ENCODE assay signal across 1 cellular context in the genomic region with DNA sequence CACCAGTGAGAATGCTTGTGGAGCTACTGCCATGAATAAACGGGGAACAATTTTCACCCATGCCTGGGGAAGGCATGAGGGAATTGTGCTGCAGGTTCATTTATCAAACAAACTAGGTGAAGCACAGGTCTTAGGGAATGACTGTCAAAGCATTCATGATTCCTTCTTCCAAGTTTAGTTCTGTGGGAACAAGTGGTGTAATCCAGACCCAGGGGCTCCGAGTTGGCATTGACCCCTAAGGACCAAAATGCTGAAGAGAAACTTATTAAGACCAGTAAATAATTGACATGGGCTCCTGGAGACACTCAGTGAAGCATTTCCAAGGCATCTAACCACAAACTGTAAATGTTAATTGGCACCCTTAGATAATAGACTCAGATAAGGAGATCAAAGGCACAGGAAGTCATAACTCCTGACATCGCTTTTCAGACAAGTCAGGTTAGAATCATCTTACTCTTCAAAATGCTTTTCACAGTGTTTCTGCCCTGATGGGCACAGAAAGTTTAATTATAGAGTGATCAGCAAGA.
TF ChIP-seq lines count a peak whose summit lies in the region.

No MANE protein-coding gene starts in this region.

TF ChIP-seq in HEK293, 187 proteins besides CTCF, POLR2A, EP300 and RAD21 (continued from another document):
- TF ChIP-seq, protein P1, sequence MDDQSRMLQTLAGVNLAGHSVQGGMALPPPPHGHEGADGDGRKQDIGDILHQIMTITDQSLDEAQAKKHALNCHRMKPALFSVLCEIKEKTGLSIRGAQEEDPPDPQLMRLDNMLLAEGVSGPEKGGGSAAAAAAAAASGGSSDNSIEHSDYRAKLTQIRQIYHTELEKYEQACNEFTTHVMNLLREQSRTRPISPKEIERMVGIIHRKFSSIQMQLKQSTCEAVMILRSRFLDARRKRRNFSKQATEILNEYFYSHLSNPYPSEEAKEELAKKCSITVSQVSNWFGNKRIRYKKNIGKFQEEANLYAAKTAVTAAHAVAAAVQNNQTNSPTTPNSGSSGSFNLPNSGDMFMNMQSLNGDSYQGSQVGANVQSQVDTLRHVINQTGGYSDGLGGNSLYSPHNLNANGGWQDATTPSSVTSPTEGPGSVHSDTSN (CRISPR knock-in tag; IDR thresholded peaks at IDR 0.05), result no peak
- TF ChIP-seq ZNF248 (tag by site-specific recombination; IDR thresholded peaks at IDR 0.05), result no peak
- TF ChIP-seq ZNF791 (tag by site-specific recombination; IDR thresholded peaks at IDR 0.05), result no peak
- no peak for TF ChIP-seq ZNF211 (tag by site-specific recombination; IDR thresholded peaks at IDR 0.05; ENCODE audit: low read depth)
- TF ChIP-seq FEZF1 (tag by site-specific recombination; IDR thresholded peaks at IDR 0.05), result peak; percentile 57
- TF ChIP-seq ZNF2 (tag by site-specific recombination; IDR thresholded peaks at IDR 0.05), result no peak
TF ChIP-seq in HEK293: peak in this region for 7.
